In the genomic region with DNA sequence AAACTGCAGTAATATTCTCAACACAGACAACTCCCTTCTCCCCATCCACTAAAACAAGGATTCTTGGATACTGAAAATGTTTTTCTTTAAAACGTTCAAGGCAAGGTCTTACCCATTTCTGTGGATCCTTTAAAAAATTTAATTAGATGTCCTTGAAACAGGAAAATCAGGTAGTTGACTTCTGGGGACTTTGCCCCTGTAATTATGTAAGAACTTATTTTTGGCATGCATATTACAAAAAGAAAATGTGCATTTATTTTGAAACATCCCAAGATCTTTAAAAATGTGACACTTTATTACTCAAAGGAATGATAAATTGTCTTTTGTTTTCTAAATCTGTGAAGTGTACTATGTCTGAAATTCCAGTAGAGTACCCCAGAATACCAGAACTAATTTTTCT, we compare ENCODE assay signal across 1 cellular context.
TF ChIP-seq lines count a peak whose summit lies in the region.

No MANE protein-coding gene starts in this region.

TF ChIP-seq in liver, 16 proteins besides CTCF, POLR2A, EP300 and RAD21 (continued from another document):
- TF ChIP-seq, protein P1, sequence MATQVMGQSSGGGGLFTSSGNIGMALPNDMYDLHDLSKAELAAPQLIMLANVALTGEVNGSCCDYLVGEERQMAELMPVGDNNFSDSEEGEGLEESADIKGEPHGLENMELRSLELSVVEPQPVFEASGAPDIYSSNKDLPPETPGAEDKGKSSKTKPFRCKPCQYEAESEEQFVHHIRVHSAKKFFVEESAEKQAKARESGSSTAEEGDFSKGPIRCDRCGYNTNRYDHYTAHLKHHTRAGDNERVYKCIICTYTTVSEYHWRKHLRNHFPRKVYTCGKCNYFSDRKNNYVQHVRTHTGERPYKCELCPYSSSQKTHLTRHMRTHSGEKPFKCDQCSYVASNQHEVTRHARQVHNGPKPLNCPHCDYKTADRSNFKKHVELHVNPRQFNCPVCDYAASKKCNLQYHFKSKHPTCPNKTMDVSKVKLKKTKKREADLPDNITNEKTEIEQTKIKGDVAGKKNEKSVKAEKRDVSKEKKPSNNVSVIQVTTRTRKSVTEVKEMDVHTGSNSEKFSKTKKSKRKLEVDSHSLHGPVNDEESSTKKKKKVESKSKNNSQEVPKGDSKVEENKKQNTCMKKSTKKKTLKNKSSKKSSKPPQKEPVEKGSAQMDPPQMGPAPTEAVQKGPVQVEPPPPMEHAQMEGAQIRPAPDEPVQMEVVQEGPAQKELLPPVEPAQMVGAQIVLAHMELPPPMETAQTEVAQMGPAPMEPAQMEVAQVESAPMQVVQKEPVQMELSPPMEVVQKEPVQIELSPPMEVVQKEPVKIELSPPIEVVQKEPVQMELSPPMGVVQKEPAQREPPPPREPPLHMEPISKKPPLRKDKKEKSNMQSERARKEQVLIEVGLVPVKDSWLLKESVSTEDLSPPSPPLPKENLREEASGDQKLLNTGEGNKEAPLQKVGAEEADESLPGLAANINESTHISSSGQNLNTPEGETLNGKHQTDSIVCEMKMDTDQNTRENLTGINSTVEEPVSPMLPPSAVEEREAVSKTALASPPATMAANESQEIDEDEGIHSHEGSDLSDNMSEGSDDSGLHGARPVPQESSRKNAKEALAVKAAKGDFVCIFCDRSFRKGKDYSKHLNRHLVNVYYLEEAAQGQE (IDR thresholded peaks at IDR 0.05) = no peak
